Comparison of ENCODE assay signal across 22 cellular contexts in the genomic region with DNA sequence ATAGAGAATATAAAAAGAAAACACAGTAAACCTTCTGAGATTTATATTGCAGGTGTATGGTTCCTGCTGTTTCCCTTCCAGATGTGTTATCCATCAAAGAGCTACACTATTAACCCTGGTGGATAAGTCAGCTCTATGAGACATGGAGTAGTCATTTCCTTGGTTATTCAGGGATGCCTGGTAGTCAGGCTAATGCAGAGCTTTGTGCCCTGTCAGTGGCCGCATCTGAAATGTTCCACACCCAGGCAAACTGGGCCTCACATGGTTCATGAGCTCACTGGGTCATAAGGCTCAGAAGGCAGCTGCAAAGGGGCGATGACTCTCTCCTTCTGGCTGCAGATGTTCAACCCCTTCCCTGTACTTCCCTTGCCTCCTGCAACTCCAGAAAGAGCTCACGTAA.
A peak's percentile ranks its signal among the peaks of the same experiment; 100 is the strongest.
DNase-seq lines count a peak whose midpoint lies in the region; ATAC-seq, FAIRE-seq and TF ChIP-seq lines count a peak whose summit lies in the region.
"Had no signal": no experiment of that assay in that cellular context is flagged by ENCODE, and none has a peak within 500 bp of the region (broad histone marks: within the 10 kb centered on the region; RNA-seq: fewer than 3 reads in every experiment).

No MANE protein-coding gene starts in this region.

- H3K4me3 ChIP-seq in PC-3 (ENCODE audit: low read length), result no peak overlapping the region
- no peak overlapping the region for H3K4me3 ChIP-seq in bronchial epithelial cell (ENCODE audit: low read depth, low read length)
- H3K4me3 ChIP-seq in parathyroid adenoma (ENCODE audit: low read depth, low read length), result no peak overlapping the region
- no peak overlapping the region for H3K4me3 ChIP-seq in right cardiac atrium (ENCODE audit: low read length)
- H3K4me3 ChIP-seq: GM23248, testis, vagina had no signal

- POLR2A ChIA-PET in PC-3 (lab: Charles Lee; ENCODE audit: unreplicated experiment), result no interaction called here

- H3K9me3 ChIP-seq in PC-3 (ENCODE audit: low read length) (no peaks in the 10 kb centered on the region), parathyroid adenoma (ENCODE audit: control insufficient read depth, low read length) (no peaks in the 10 kb centered on the region), right cardiac atrium (ENCODE audit: control insufficient read depth, low read length) (no peaks in the 10 kb centered on the region)
- H3K9me3 ChIP-seq: testis, vagina had no signal

- H3K4me2 ChIP-seq in PC-3 (ENCODE audit: low read length), result no peak overlapping the region
- no peak overlapping the region for H3K4me2 ChIP-seq in parathyroid adenoma (ENCODE audit: low read length)

- no peak for FAIRE-seq in bronchial epithelial cell (lab: Jason Lieb, UNC)
- FAIRE-seq: D721Med had no signal

- 78% methylated on average over 3 of the region's 3 CpGs for WGBS in right cardiac atrium

- DNase-seq in PC-3, result peak; percentile 62
- peak; percentile 54 for DNase-seq in bronchial epithelial cell (ENCODE audit: low read depth)
- peak; percentile 13 to 73 for DNase-seq in foreskin keratinocyte
- no peak for DNase-seq in germinal center (ENCODE audit: low spot score)
- DNase-seq in right cardiac atrium, result no peak
- DNase-seq: activated CD4-positive, alpha-beta T cell treated with anti-CD3 and anti-CD28 coated beads for 48 hours; activated naive CD4-positive, alpha-beta T cell treated with anti-CD3 and anti-CD28 coated beads, Interleukin-2, amount 50 U/mL, for 16 hours; effector memory CD8-positive, alpha-beta T cell; EL; GM23248; MM.1S; NCI-H1436; NCI-H69; Right ventricle myocardium superior; stimulated activated CD4-positive, alpha-beta T cell treated with anti-CD3 and anti-CD28 coated beads, Interleukin-2, amount 100 ng/mL, for 48 hours; stimulated activated naive B cell treated with anti-CD40 and anti-IgM and Interleukin-4, amounts not matched to agents 10 μg/mL and 1 μg/mL and 100 μg/mL, for 72 hours; T-cell; testis had no signal

- peak; percentile 95 for ATAC-seq in PC-3
- ATAC-seq in foreskin keratinocyte, result peak; percentile 88
- ATAC-seq in HG03521 (IDR thresholded peaks at IDR 0.05; ENCODE audit: unreplicated experiment), result no peak
- no peak for ATAC-seq in right cardiac atrium
- ATAC-seq: effector memory CD8-positive, alpha-beta T cell; stimulated activated naive B cell treated with anti-CD40 and anti-IgM and Interleukin-4, amounts not matched to agents 10 μg/mL and 1 μg/mL and 100 μg/mL, for 72 hours; T-cell had no signal

- H3F3A ChIP-seq in PC-3 (ENCODE audit: low read length, unreplicated experiment), result no peaks in the 10 kb centered on the region

- TF ChIP-seq CTCF in PC-3 (conservative IDR thresholded peaks at IDR 0.05; ENCODE audit: low read depth, low read length) (no peak), bronchial epithelial cell (IDR thresholded peaks at IDR 0.05; ENCODE audit: insufficient read depth, low read length, severe bottlenecking) (no peak), foreskin keratinocyte (conservative IDR thresholded peaks at IDR 0.05) (no peak), parathyroid adenoma (IDR thresholded peaks at IDR 0.05) (no peak)

- H4K20me1 ChIP-seq in PC-3 (ENCODE audit: low read length), result no peaks in the 10 kb centered on the region

- H3K79me2 ChIP-seq in PC-3 (ENCODE audit: low read length) (no peaks in the 10 kb centered on the region), parathyroid adenoma (no peaks in the 10 kb centered on the region)

- H3K9me2 ChIP-seq in PC-3 (replicated peaks; ENCODE audit: low read length), result no peaks in the 10 kb centered on the region

- no TSS peak for BruUV-seq in PC-3 (replicated peaks; lab: Mats Ljungman, UMichigan)

- no peak overlapping the region for H3K27ac ChIP-seq in PC-3 (ENCODE audit: low read length)
- no peak overlapping the region for H3K27ac ChIP-seq in foreskin keratinocyte
- H3K27ac ChIP-seq in parathyroid adenoma, result no peak overlapping the region
- H3K27ac ChIP-seq in right cardiac atrium (ENCODE audit: low read length), result no peak overlapping the region
- H3K27ac ChIP-seq: GM23248, testis, vagina had no signal

- H3K9ac ChIP-seq in PC-3 (ENCODE audit: low read length), result no peak overlapping the region
- H3K9ac ChIP-seq in parathyroid adenoma, result no peak overlapping the region
- H3K9ac ChIP-seq: GM23248 had no signal

- intact Hi-C loops in PC-3 (cut with micrococcal nuclease), result no loop called here
- intact Hi-C loops in right cardiac atrium (cut with DNase I), result no loop called here

- H3K27me3 ChIP-seq in PC-3 (ENCODE audit: low read length), result no peaks in the 10 kb centered on the region
- no peaks in the 10 kb centered on the region for H3K27me3 ChIP-seq in bronchial epithelial cell (ENCODE audit: control insufficient read depth, insufficient read depth, low read length)
- no peaks in the 10 kb centered on the region for H3K27me3 ChIP-seq in foreskin keratinocyte
- H3K27me3 ChIP-seq in parathyroid adenoma (ENCODE audit: control insufficient read depth, insufficient read depth, low read length), result no peaks in the 10 kb centered on the region
- no peaks in the 10 kb centered on the region for H3K27me3 ChIP-seq in right cardiac atrium (ENCODE audit: control insufficient read depth, insufficient read depth)
- H3K27me3 ChIP-seq: testis, vagina had no signal

- H2AFZ ChIP-seq in PC-3 (ENCODE audit: low read length) (no peak overlapping the region), parathyroid adenoma (peak overlapping the region; percentile 4)
- H2AFZ ChIP-seq: GM23248 had no signal

- H3K4me1 ChIP-seq in PC-3 (ENCODE audit: insufficient read depth, low read length) (peaks cover 11% of the 10 kb centered on the region), foreskin keratinocyte (no peaks in the 10 kb centered on the region), parathyroid adenoma (peaks cover 3% of the 10 kb centered on the region), right cardiac atrium (ENCODE audit: control insufficient read depth, insufficient read depth, low read length) (no peaks in the 10 kb centered on the region)
- H3K4me1 ChIP-seq: testis had no signal

- H3K36me3 ChIP-seq in PC-3 (ENCODE audit: low read depth, low read length), result no peaks in the 10 kb centered on the region
- H3K36me3 ChIP-seq in bronchial epithelial cell (ENCODE audit: control insufficient read depth, insufficient read depth, low read length), result no peaks in the 10 kb centered on the region
- H3K36me3 ChIP-seq in parathyroid adenoma (ENCODE audit: control insufficient read depth, insufficient read depth, low read length), result no peaks in the 10 kb centered on the region
- H3K36me3 ChIP-seq: vagina had no signal

- CTCF ChIA-PET in PC-3 (lab: Charles Lee), result no interaction called here

Comparison
In these comparisons a context has a peak if more than half of its experiments do, and no peak if none do; other contexts are left out.
1. ATAC-seq: peak in PC-3 (single experiment) and foreskin keratinocyte (single experiment); none in HG03521 (single experiment) and right cardiac atrium (0 of 2).
2. DNase-seq: peak in PC-3 (single experiment), bronchial epithelial cell (single experiment) and foreskin keratinocyte (2 of 2); none in germinal center (single experiment) and right cardiac atrium (0 of 3).